20 cellular contexts compared by ENCODE assay signal in genomic region chr20:48795058-48795457, GRCh38. TPM values are rescaled to one million over a fixed set of nuclear protein-coding genes. Genes with fewer than 3 reads are reported as not detected.
DNase-seq lines count a peak whose midpoint lies in the region; ATAC-seq and TF ChIP-seq lines count a peak whose summit lies in the region.
"Had no signal": no experiment of that assay in that cellular context is flagged by ENCODE, and none has a peak within 500 bp of the region (broad histone marks: within the 10 kb centered on the region; RNA-seq: fewer than 3 reads in every experiment).

No MANE protein-coding gene starts in this region.

- no peaks in the 10 kb centered on the region for H3K9me3 Mint-ChIP-seq in stimulated activated naive CD8-positive, alpha-beta T cell treated with anti-CD3 and anti-CD28 coated beads, Interleukin-15, Interleukin-2, amounts not matched to agents 100 ng/mL and 50 ng/mL, for 24 hours
- no peaks in the 10 kb centered on the region for H3K9me3 Mint-ChIP-seq in chondrocyte (ENCODE audit: low read depth)
- no peaks in the 10 kb centered on the region for H3K9me3 Mint-ChIP-seq in natural killer cell
- H3K9me3 Mint-ChIP-seq: activated CD4-positive, alpha-beta T cell treated with anti-CD3 and anti-CD28 coated beads, Interleukin-2, amount 10 ng/mL, durations not matched to agents 7 days and 5 days; T-helper 1 cell treated with Interleukin-12 subunit alpha and Interleukin-12 subunit beta and Interleukin-4 antibody, amounts not matched to agents 30 μg/mL and 1 μg/mL, for 36 hours; type B pancreatic cell had no signal

- peak overlapping the region; percentile 28 for H3K27ac Mint-ChIP-seq in stimulated activated naive CD8-positive, alpha-beta T cell treated with anti-CD3 and anti-CD28 coated beads, Interleukin-15, Interleukin-2, amounts not matched to agents 100 ng/mL and 50 ng/mL, for 24 hours
- no peak overlapping the region for H3K27ac Mint-ChIP-seq in chondrocyte (ENCODE audit: unreplicated experiment)
- peak overlapping the region in 1 of 2 donors; percentile 89 for H3K27ac Mint-ChIP-seq in natural killer cell
- H3K27ac Mint-ChIP-seq: activated CD4-positive, alpha-beta T cell treated with anti-CD3 and anti-CD28 coated beads, Interleukin-2, amount 10 ng/mL, durations not matched to agents 7 days and 5 days; T-helper 1 cell treated with Interleukin-12 subunit alpha and Interleukin-12 subunit beta and Interleukin-4 antibody, amounts not matched to agents 30 μg/mL and 1 μg/mL, for 36 hours; type B pancreatic cell had no signal

- H3K4me1 Mint-ChIP-seq in stimulated activated naive CD8-positive, alpha-beta T cell treated with anti-CD3 and anti-CD28 coated beads, Interleukin-15, Interleukin-2, amounts not matched to agents 100 ng/mL and 50 ng/mL, for 24 hours (ENCODE audit: low read depth): peaks cover 54% of the 10 kb centered on the region
- H3K4me1 Mint-ChIP-seq in chondrocyte (ENCODE audit: low read depth) (peaks cover 28% of the 10 kb centered on the region), natural killer cell (peaks cover 30 to 85% of the 10 kb centered on the region in 2 donors)

- no peak overlapping the region for H3K4me3 Mint-ChIP-seq in stimulated activated naive CD8-positive, alpha-beta T cell treated with anti-CD3 and anti-CD28 coated beads, Interleukin-15, Interleukin-2, amounts not matched to agents 100 ng/mL and 50 ng/mL, for 24 hours
- no peak overlapping the region for H3K4me3 Mint-ChIP-seq in chondrocyte (ENCODE audit: unreplicated experiment)
- peak overlapping the region; percentile 5 for H3K4me3 Mint-ChIP-seq in natural killer cell
- H3K4me3 Mint-ChIP-seq: activated CD4-positive, alpha-beta T cell treated with anti-CD3 and anti-CD28 coated beads, Interleukin-2, amount 10 ng/mL, durations not matched to agents 7 days and 5 days; T-helper 1 cell treated with Interleukin-12 subunit alpha and Interleukin-12 subunit beta and Interleukin-4 antibody, amounts not matched to agents 30 μg/mL and 1 μg/mL, for 36 hours; type B pancreatic cell had no signal

- H3K36me3 Mint-ChIP-seq in stimulated activated naive CD8-positive, alpha-beta T cell treated with anti-CD3 and anti-CD28 coated beads, Interleukin-15, Interleukin-2, amounts not matched to agents 100 ng/mL and 50 ng/mL, for 24 hours (ENCODE audit: low read depth): peaks cover 4% of the 10 kb centered on the region
- H3K36me3 Mint-ChIP-seq in chondrocyte (ENCODE audit: low read depth) (no peaks in the 10 kb centered on the region), natural killer cell (no peaks in the 10 kb centered on the region)
- H3K36me3 Mint-ChIP-seq: type B pancreatic cell had no signal

- no peak for DNase-seq in stimulated activated naive CD8-positive, alpha-beta T cell treated with anti-CD3 and anti-CD28 coated beads, Interleukin-15, Interleukin-2, amounts not matched to agents 100 U/mL and 50 U/mL, for 24 hours
- DNase-seq in chondrocyte (ENCODE audit: low spot score) (peak; percentile 1), natural killer cell (no peak), left colon (no peak), SHP77 treated with DMSO at 0.1 percent for 48 hours (lab: John Stamatoyannopoulos, UW) (no peak)
- DNase-seq in effector CD4-positive, alpha-beta T cell: no peak
- DNase-seq: activated CD4-positive, alpha-beta T cell treated with anti-CD3 and anti-CD28 coated beads, Interleukin-2, amount 10 ng/mL, durations not matched to agents 7 days and 5 days; activated CD8-positive, alpha-beta memory T cell treated with anti-CD3 and anti-CD28 coated beads, Interleukin-2, amount 50 U/mL, for 4 hours; activated effector memory CD4-positive, alpha-beta T cell treated with Interleukin-2 at 50 U/mL for 16 hours; foreskin fibroblast; left ventricle myocardium superior; NCI-H1417 treated with DMSO at 0.1 percent for 48 hours; NCI-H510A; NK-92 treated with Interleukin-12 subunit alpha and Interleukin-12 subunit beta, amount 100 ng/mL, for 24 hours; stimulated activated CD4-positive, alpha-beta T cell treated with anti-CD3 and anti-CD28 coated beads, Interleukin-4, amount 100 ng/mL, for 1 hour had no signal

- no peaks in the 10 kb centered on the region for H3K27me3 Mint-ChIP-seq in stimulated activated naive CD8-positive, alpha-beta T cell treated with anti-CD3 and anti-CD28 coated beads, Interleukin-15, Interleukin-2, amounts not matched to agents 100 ng/mL and 50 ng/mL, for 24 hours
- H3K27me3 Mint-ChIP-seq in chondrocyte (ENCODE audit: low read depth): peaks cover 14% of the 10 kb centered on the region
- H3K27me3 Mint-ChIP-seq in natural killer cell (ENCODE audit: low read depth in 2 of 2): no peaks in the 10 kb centered on the region
- H3K27me3 Mint-ChIP-seq: activated CD4-positive, alpha-beta T cell treated with anti-CD3 and anti-CD28 coated beads, Interleukin-2, amount 10 ng/mL, durations not matched to agents 7 days and 5 days had no signal

- ATAC-seq in stimulated activated naive CD8-positive, alpha-beta T cell treated with anti-CD3 and anti-CD28 coated beads, Interleukin-15, Interleukin-2, amounts not matched to agents 100 U/mL and 50 U/mL, for 24 hours: no peak
- no peak for ATAC-seq in natural killer cell
- ATAC-seq in GM19324 (IDR thresholded peaks at IDR 0.05; ENCODE audit: low FRiP score, unreplicated experiment): no peak
- ATAC-seq in left colon: no peak
- ATAC-seq: left ventricle myocardium superior had no signal

- intact Hi-C loops in natural killer cell (cut with micrococcal nuclease): no loop called here
- intact Hi-C loops in left colon (cut with DNase I, micrococcal nuclease): no loop called here

- TF ChIP-seq CTCF in chondrocyte (IDR thresholded peaks at IDR 0.05): no peak
- no peak for TF ChIP-seq CTCF in natural killer cell (IDR thresholded peaks at IDR 0.05)

RNA-seq across cellular contexts. Expression of gene PREX1, which starts 32.7 kb away (rescaled TPM):
- 3.0 to 5.0 TPM (median 3.3 TPM) in 3 replicates for total RNA-seq in chondrocyte
- 100 to 1,000 TPM; 382 to 392 (median 389) TPM for total RNA-seq in natural killer cell
- 10 to 100 TPM in 1 of 2 donors, 1 to 10 TPM in 1; 6.2 to 11.8 TPM for total RNA-seq in left colon
- total RNA-seq: MCF 10A had no signal

Comparison
In these comparisons a context has a peak if more than half of its experiments do, and no peak if none do; other contexts are left out.
1. RNA of gene PREX1, which starts 32.7 kb away (total RNA-seq): 382 to 392 TPM in natural killer cell; 6.2 to 11.8 TPM in left colon and 3.0 to 5.0 TPM in chondrocyte; every median in the first group is over 10 times any median in the second.